8 cellular contexts compared by ENCODE assay signal in genomic region chr14:74905595-74906142, GRCh38. TPM values are rescaled to one million over a fixed set of nuclear protein-coding genes. Genes with fewer than 3 reads are reported as not detected.
DNase-seq lines count a peak whose midpoint lies in the region; ATAC-seq and TF ChIP-seq lines count a peak whose summit lies in the region.

No MANE protein-coding gene starts in this region.

- no peak overlapping the region for H3K27ac ChIP-seq in colonic mucosa
- H3K27ac ChIP-seq in lung (ENCODE audit: low read depth in 1 of 2, low read length in 1 of 2) = no peak overlapping the region

- H3K9ac ChIP-seq in colonic mucosa (ENCODE audit: low read depth in 2 of 2, low read length in 2 of 2) = no peak overlapping the region

- TF ChIP-seq CTCF in colonic mucosa (IDR thresholded peaks at IDR 0.05) = peak; percentile 93
- TF ChIP-seq CTCF in lung (IDR thresholded peaks at IDR 0.05; ENCODE audit: control extremely low read depth, extremely low read depth) = peak; percentile 83

- peaks cover 17% of the 10 kb centered on the region for H3K36me3 ChIP-seq in colonic mucosa
- H3K36me3 ChIP-seq in lung (ENCODE audit: control insufficient read depth in 2 of 2, insufficient read depth in 2 of 2, low read length in 2 of 2) = peaks cover 21 to 36% of the 10 kb centered on the region in 2 donors

- ATAC-seq in lung (ENCODE audit: insufficient read depth, low FRiP score) (peak; percentile 71), GM21526 (IDR thresholded peaks at IDR 0.05; ENCODE audit: low FRiP score, unreplicated experiment) (no peak)

- H3K9me3 ChIP-seq in colonic mucosa = no peaks in the 10 kb centered on the region
- H3K9me3 ChIP-seq in lung (ENCODE audit: control insufficient read depth in 2 of 2, insufficient read depth in 1 of 2, low read length in 1 of 2) = peaks cover 0 to 1% of the 10 kb centered on the region in 2 donors

- no peaks in the 10 kb centered on the region for H3K27me3 ChIP-seq in colonic mucosa
- no peaks in the 10 kb centered on the region for H3K27me3 ChIP-seq in lung (ENCODE audit: control insufficient read depth, insufficient read depth)

- H3K4me3 ChIP-seq in colonic mucosa (no peak overlapping the region), lung (no peak overlapping the region)

- WGBS in lung, 2 donors = 44 to 48% methylated on average over 14 of the region's 14 CpGs

- intact Hi-C loops in colonic mucosa (cut with DNase I) = loop anchor here (2.0 kb wide), 1 partner anchor 45 kb away; no protein-coding TSS in a partner anchor

- peak; percentile 42 to 70 (median 67) for DNase-seq in NCI-H1417 (lab: John Stamatoyannopoulos, UW)
- DNase-seq in NCI-H1417 treated with DMSO at 0.1 percent for 48 hours (lab: John Stamatoyannopoulos, UW) = no peak
- DNase-seq in NCI-H146 (lab: John Stamatoyannopoulos, UW) = peak; percentile 4
- peak; percentile 65 to 66 for DNase-seq in activated CD4-positive, alpha-beta T cell treated with anti-CD3 and anti-CD28 coated beads, Interleukin-2, amount 50 U/mL, for 24 hours (ENCODE audit: low read depth in 1 of 2, low spot score in 1 of 2)
- DNase-seq in colonic mucosa = peak; percentile 78
- peak; percentile 74 for DNase-seq in lung (ENCODE audit: low spot score)
- peak; percentile 46 to 56 for DNase-seq in stimulated activated CD8-positive, alpha-beta memory T cell treated with anti-CD3 and anti-CD28 coated beads, Interleukin-15, amount 100 ng/mL, for 4 hours (ENCODE audit: low read depth in 2 of 2)

- H3K4me1 ChIP-seq in colonic mucosa = peaks cover 3% of the 10 kb centered on the region
- peaks cover 0 to 7% of the 10 kb centered on the region in 2 donors for H3K4me1 ChIP-seq in lung (ENCODE audit: control insufficient read depth in 2 of 2, insufficient read depth in 2 of 2, low read length in 2 of 2)

RNA-seq across cellular contexts. Expression of gene RPS6KL1, which starts 17.4 kb away (rescaled TPM):
- total RNA-seq in colonic mucosa = 10 to 100 TPM in 1 of 2 donors, 1 to 10 TPM in 1; 9.1 to 14.0 TPM
- total RNA-seq in lung = 10 to 100 TPM in 1 of 2 donors, 1 to 10 TPM in 1; 2.2 to 13.0 TPM
- polyA plus RNA-seq in lung = 1 to 10 TPM; 2.3 to 6.3 TPM

RNA-seq across cellular contexts. Expression of gene DLST, which starts 24.0 kb away (rescaled TPM):
- total RNA-seq in colonic mucosa (100 to 1,000 TPM; 148 to 149 TPM), lung (10 to 100 TPM; 76.5 to 79.1 TPM)
- polyA plus RNA-seq in lung = 10 to 100 TPM; 37.3 to 62.4 TPM

RNA-seq across cellular contexts. Expression of gene PROX2, which starts 29.7 kb away (rescaled TPM):
- total RNA-seq in colonic mucosa = not detected
- total RNA-seq in lung = under 1 TPM in 1 of 2 donors, not detected in 1; 0.09 TPM
- under 1 TPM in 1 of 2 donors, not detected in 1; 0.01 TPM for polyA plus RNA-seq in lung

RNA-seq across cellular contexts. Expression of gene PGF, which starts 49.7 kb away (rescaled TPM):
- total RNA-seq in colonic mucosa (1 to 10 TPM in 1 of 2 donors, under 1 TPM in 1; 0.57 to 2.2 TPM), lung (1 to 10 TPM; 4.9 to 8.7 TPM)
- 1 to 10 TPM; 3.0 to 10.0 TPM for polyA plus RNA-seq in lung
